In the genomic region with DNA sequence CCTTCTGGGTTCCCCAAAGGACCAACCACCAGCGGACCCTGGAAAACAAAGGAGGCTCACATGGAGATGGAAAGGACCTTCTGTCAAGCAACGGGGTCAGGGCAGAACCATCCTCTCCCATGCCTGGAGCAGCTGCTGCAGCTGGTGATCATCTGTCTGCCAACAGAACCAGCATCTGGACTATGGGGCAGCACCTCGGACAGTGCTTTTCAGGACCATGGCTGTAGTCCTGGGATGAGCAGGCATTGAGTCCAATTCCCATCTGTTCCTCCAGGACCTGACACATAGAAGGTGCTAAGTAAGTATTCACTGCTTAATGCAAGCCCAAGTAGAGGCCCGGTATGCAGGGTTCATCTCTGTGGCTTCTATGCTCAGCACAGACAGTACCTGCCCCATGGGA, we compare ENCODE assay signal across 15 cellular contexts.
"Had no signal": no experiment of that assay in that cellular context is flagged by ENCODE, and none has a peak within 500 bp of the region (broad histone marks: within the 10 kb centered on the region; RNA-seq: fewer than 3 reads in every experiment).

No MANE protein-coding gene starts in this region.

- ATAC-seq: foreskin keratinocyte had no signal

- H3K27ac ChIP-seq: foreskin keratinocyte, left ventricle myocardium inferior, thyroid gland, vagina had no signal

- H3K4me1 ChIP-seq: foreskin keratinocyte, thyroid gland, vagina had no signal

- H3K4me3 ChIP-seq: left ventricle myocardium inferior, thyroid gland, vagina had no signal

- H3K27me3 ChIP-seq: foreskin keratinocyte, thyroid gland, vagina had no signal

- H3K36me3 ChIP-seq: left ventricle myocardium inferior, thyroid gland, vagina had no signal

- DNase-seq: activated B cell treated with CpG ODN at 0.5 μM for 24 hours; activated CD4-positive, alpha-beta T cell treated with anti-CD3 and anti-CD28 coated beads, Interleukin-2, amount 10 ng/mL, durations not matched to agents 7 days and 5 days; activated CD8-positive, alpha-beta memory T cell treated with anti-CD3 and anti-CD28 coated beads for 24 hours; activated naive CD4-positive, alpha-beta T cell treated with Interleukin-2 at 50 U/mL for 16 hours; cerebellar nuclear complex; erythroblast; foreskin keratinocyte; left ventricle myocardium inferior; mesenchymal stem cell; nephron progenitor cell; stimulated activated CD4-positive, alpha-beta T cell treated with anti-CD3 and anti-CD28 coated beads, Interleukin-4, amount 100 ng/mL, for 1 hour; stimulated activated CD8-positive, alpha-beta memory T cell treated with anti-CD3 and anti-CD28 coated beads, Interleukin-4, amount 100 ng/mL, for 48 hours; thyroid gland had no signal

- FAIRE-seq: keratinocyte had no signal

- H3K9me3 ChIP-seq: left ventricle myocardium inferior, thyroid gland, vagina had no signal
